8 cellular contexts compared by ENCODE assay signal in genomic region chr1:224357626-224358124, GRCh38. TPM values are rescaled to one million over a fixed set of nuclear protein-coding genes. Genes with fewer than 3 reads are reported as not detected.
DNase-seq lines count a peak whose midpoint lies in the region; ATAC-seq and TF ChIP-seq lines count a peak whose summit lies in the region.

No MANE protein-coding gene starts in this region.

- no peak for ATAC-seq in HG03521 (IDR thresholded peaks at IDR 0.05; ENCODE audit: unreplicated experiment)

- H3K4me3 Mint-ChIP-seq in activated CD4-positive, alpha-beta T cell treated with anti-CD3 and anti-CD28 coated beads, Interleukin-2, amount 10 ng/mL, durations not matched to agents 24 days and 14 days, result peak overlapping the region; percentile 80

- intact Hi-C loops in activated CD4-positive, alpha-beta T cell treated with anti-CD3 and anti-CD28 coated beads, Interleukin-2, amount 10 ng/mL, durations not matched to agents 24 days and 14 days (cut with micrococcal nuclease), result loop anchor here (1.0 to 2.0 kb wide), 2 partner anchors 11 to 365 kb away; no protein-coding TSS in a partner anchor
- intact Hi-C loops in esophagus muscularis mucosa (cut with DNase I) (no loop called here), prostate gland (cut with DNase I) (loop anchor here (10.0 kb wide), 1 partner anchor 97 kb away; no protein-coding TSS in a partner anchor)

- no peak for TF ChIP-seq POLR2A in esophagus muscularis mucosa (IDR thresholded peaks at IDR 0.05; ENCODE audit: low read depth)
- TF ChIP-seq POLR2A in prostate gland (IDR thresholded peaks at IDR 0.05), result no peak

- H3K27me3 ChIP-seq in esophagus muscularis mucosa (no peaks in the 10 kb centered on the region), prostate gland (replicated peaks; ENCODE audit: insufficient read depth) (no peaks in the 10 kb centered on the region)

- peaks cover 13 to 49% (median 29%) of the 10 kb centered on the region in 4 donors for H3K4me1 ChIP-seq in esophagus muscularis mucosa
- no peaks in the 10 kb centered on the region for H3K4me1 ChIP-seq in prostate gland (replicated peaks)

- peak overlapping the region; percentile 92 for H3K27ac Mint-ChIP-seq in activated CD4-positive, alpha-beta T cell treated with anti-CD3 and anti-CD28 coated beads, Interleukin-2, amount 10 ng/mL, durations not matched to agents 24 days and 14 days

- H3K9me3 ChIP-seq in esophagus muscularis mucosa (no peaks in the 10 kb centered on the region), prostate gland (no peaks in the 10 kb centered on the region)

- H3K9me3 Mint-ChIP-seq in activated CD4-positive, alpha-beta T cell treated with anti-CD3 and anti-CD28 coated beads, Interleukin-2, amount 10 ng/mL, durations not matched to agents 24 days and 14 days, result no peaks in the 10 kb centered on the region

- H3K36me3 ChIP-seq in esophagus muscularis mucosa, result peaks cover 0 to 11% (median 0%) of the 10 kb centered on the region in 4 donors
- no peaks in the 10 kb centered on the region for H3K36me3 ChIP-seq in prostate gland

- TF ChIP-seq EP300 in esophagus muscularis mucosa (IDR thresholded peaks at IDR 0.05), result no peak

- H3K27me3 Mint-ChIP-seq in activated CD4-positive, alpha-beta T cell treated with anti-CD3 and anti-CD28 coated beads, Interleukin-2, amount 10 ng/mL, durations not matched to agents 24 days and 14 days, result no peaks in the 10 kb centered on the region

- peaks cover 41% of the 10 kb centered on the region for H3K4me1 Mint-ChIP-seq in activated CD4-positive, alpha-beta T cell treated with anti-CD3 and anti-CD28 coated beads, Interleukin-2, amount 10 ng/mL, durations not matched to agents 24 days and 14 days

- H3K27ac ChIP-seq in esophagus muscularis mucosa (replicated peaks in 1 of 4) (peak overlapping the region; percentile 83 to 96 (median 95)), prostate gland (peak overlapping the region; percentile 80 to 88)

- TF ChIP-seq CTCF in esophagus muscularis mucosa (IDR thresholded peaks at IDR 0.05) (no peak), prostate gland (IDR thresholded peaks at IDR 0.05) (no peak)

- DNase-seq in activated CD4-positive, alpha-beta T cell treated with anti-CD3 and anti-CD28 coated beads, Interleukin-2, amount 10 ng/mL, durations not matched to agents 24 days and 14 days, result no peak
- DNase-seq in activated CD4-positive, alpha-beta T cell treated with anti-CD3 and anti-CD28 coated beads, Interleukin-2, amount 50 U/mL, for 4 hours, result no peak
- DNase-seq in SIG-M5 treated with dmso at 0.1 percent for 504 hours (lab: John Stamatoyannopoulos, UW; ENCODE audit: unreplicated experiment) (peak; percentile 96), esophagus muscularis mucosa (ENCODE audit: extremely low spot score) (no peak), prostate gland (ENCODE audit: low spot score) (no peak), NCI-H1105 treated with DMSO at 0.1 percent for 48 hours (lab: John Stamatoyannopoulos, UW) (no peak), OCI-M2 (lab: John Stamatoyannopoulos, UW; ENCODE audit: unreplicated experiment) (no peak)

- H3K36me3 Mint-ChIP-seq in activated CD4-positive, alpha-beta T cell treated with anti-CD3 and anti-CD28 coated beads, Interleukin-2, amount 10 ng/mL, durations not matched to agents 24 days and 14 days (ENCODE audit: low read depth), result peaks cover 25% of the 10 kb centered on the region

- 19% methylated on average over 9 of the region's 9 CpGs for WGBS in esophagus muscularis mucosa
- 17% methylated on average over 9 of the region's 9 CpGs for WGBS in prostate gland

- H3K4me3 ChIP-seq in esophagus muscularis mucosa (peak overlapping the region; percentile 78 to 93 (median 90)), prostate gland (peak overlapping the region; percentile 79 to 91)

RNA-seq across cellular contexts. Expression of gene CNIH4, which starts 1.0 kb away (rescaled TPM):
- 77.2 and 78.1 TPM in 2 replicates for total RNA-seq in activated CD4-positive, alpha-beta T cell treated with anti-CD3 and anti-CD28 coated beads, Interleukin-2, amount 10 ng/mL, durations not matched to agents 24 days and 14 days
- total RNA-seq in esophagus muscularis mucosa, result 10 to 100 TPM; 34.0 to 61.0 (median 46.9) TPM
- total RNA-seq in prostate gland, result 10 to 100 TPM; 14.5 to 31.5 TPM

RNA-seq across cellular contexts. Expression of gene NVL, which starts 27.7 kb away (rescaled TPM):
- total RNA-seq in activated CD4-positive, alpha-beta T cell treated with anti-CD3 and anti-CD28 coated beads, Interleukin-2, amount 10 ng/mL, durations not matched to agents 24 days and 14 days, result 41.4 and 52.4 TPM in 2 replicates
- total RNA-seq in esophagus muscularis mucosa, result 10 to 100 TPM; 11.0 to 19.5 (median 15.9) TPM
- total RNA-seq in prostate gland, result 10 to 100 TPM; 23.9 to 29.7 TPM
